9 cellular contexts compared by ENCODE assay signal in the genomic region with DNA sequence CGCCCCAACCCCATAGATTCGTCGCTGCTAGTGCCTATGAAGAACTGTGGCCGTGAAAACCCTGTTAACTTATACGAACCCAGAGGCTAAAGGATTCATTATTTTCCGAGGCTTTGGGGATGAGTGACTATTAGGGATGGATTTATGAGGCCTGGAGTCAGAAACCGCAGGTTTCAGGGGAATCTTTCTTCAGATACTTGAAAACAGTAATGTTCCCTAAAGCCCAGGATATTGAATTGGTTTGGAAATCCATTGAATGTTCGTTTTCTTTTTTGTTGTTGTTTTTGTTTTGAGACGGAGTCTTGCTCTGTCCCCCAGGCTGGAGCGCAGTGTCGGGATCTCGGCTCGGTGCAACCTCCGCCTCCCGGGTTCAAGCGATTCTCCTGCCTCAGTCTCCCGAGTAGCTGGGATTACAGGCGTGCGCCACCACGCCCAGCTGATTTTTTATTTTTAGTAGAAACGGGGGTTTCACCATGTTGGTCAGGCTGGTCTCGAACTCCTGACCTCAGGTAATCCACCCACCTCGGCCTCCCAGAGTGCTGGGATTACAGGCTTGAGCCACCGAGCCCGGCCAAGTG. TPM values are rescaled to one million over a fixed set of nuclear protein-coding genes. Genes with fewer than 3 reads are reported as not detected.
A peak's percentile ranks its signal among the peaks of the same experiment; 100 is the strongest.
DNase-seq lines count a peak whose midpoint lies in the region; ATAC-seq and TF ChIP-seq lines count a peak whose summit lies in the region.
"Not testable (repeated sequence)": the region's sequence is repeated elsewhere in the genome, so short reads cannot be mapped to it uniquely, and the experiment has no call there.
"Had no signal": no experiment of that assay in that cellular context is flagged by ENCODE, and none has a peak within 500 bp of the region (broad histone marks: within the 10 kb centered on the region; RNA-seq: fewer than 3 reads in every experiment).

No MANE protein-coding gene starts in this region.

- peak overlapping the region; percentile 84 for H3K4me2 ChIP-seq in OCI-LY3 (ENCODE audit: low read length)

- H3K36me3 Mint-ChIP-seq in activated T-cell treated with anti-CD3 and anti-CD28 coated beads, Interleukin-2, amount 50 U/mL, for 24 hours (ENCODE audit: low read depth): peaks cover 60% of the 10 kb centered on the region
- H3K36me3 Mint-ChIP-seq in central memory CD8-positive, alpha-beta T cell (ENCODE audit: insufficient read depth): peaks cover 53% of the 10 kb centered on the region
- H3K36me3 Mint-ChIP-seq in glutamatergic neuron (ENCODE audit: unreplicated experiment): not testable (repeated sequence)
- peaks cover 17% of the 10 kb centered on the region for H3K36me3 Mint-ChIP-seq in mesothelial cell of epicardium

- H3K79me2 ChIP-seq in OCI-LY3 (ENCODE audit: low read length): peaks cover 54% of the 10 kb centered on the region

- peaks cover 31% of the 10 kb centered on the region for H3K4me1 Mint-ChIP-seq in activated T-cell treated with anti-CD3 and anti-CD28 coated beads, Interleukin-2, amount 50 U/mL, for 24 hours (ENCODE audit: low read depth)
- H3K4me1 Mint-ChIP-seq in central memory CD8-positive, alpha-beta T cell: peaks cover 29% of the 10 kb centered on the region
- H3K4me1 Mint-ChIP-seq in glutamatergic neuron (ENCODE audit: low read depth, unreplicated experiment); mesothelial cell of epicardium: not testable (repeated sequence)

- DNase-seq in activated T-cell treated with anti-CD3 and anti-CD28 coated beads, Interleukin-2, amount 50 U/mL, for 24 hours: peak; percentile 46
- DNase-seq in central memory CD8-positive, alpha-beta T cell (ENCODE audit: low spot score in 2 of 2); glutamatergic neuron; mesothelial cell of epicardium (ENCODE audit: low spot score in 2 of 2, unreplicated experiment in 2 of 2); sigmoid colon: not testable (repeated sequence)

- TF ChIP-seq CTCF in OCI-LY3 (IDR thresholded peaks at IDR 0.05; ENCODE audit: low read depth, low read length); glutamatergic neuron (IDR thresholded peaks at IDR 0.05; ENCODE audit: partially characterized antibody, unreplicated experiment); mesothelial cell of epicardium (IDR thresholded peaks at IDR 0.05; ENCODE audit: unreplicated experiment); sigmoid colon (IDR thresholded peaks at IDR 0.05): not testable (repeated sequence)

- H3K4me3 ChIP-seq in GM08714 (ENCODE audit: low read length) (peak overlapping the region; percentile 96), OCI-LY3 (ENCODE audit: low read length) (peak overlapping the region; percentile 79), sigmoid colon (peak overlapping the region; percentile 54 to 71 (median 60)), urinary bladder (ENCODE audit: low read depth, low read length) (peak overlapping the region; percentile 58)

- not testable (repeated sequence) for TF ChIP-seq EP300 in sigmoid colon (IDR thresholded peaks at IDR 0.05)

- not testable (repeated sequence) for H3K9me3 Mint-ChIP-seq in activated T-cell treated with anti-CD3 and anti-CD28 coated beads, Interleukin-2, amount 50 U/mL, for 24 hours; central memory CD8-positive, alpha-beta T cell; glutamatergic neuron (ENCODE audit: unreplicated experiment); mesothelial cell of epicardium

- peak overlapping the region; percentile 83 for H3K9ac ChIP-seq in OCI-LY3 (ENCODE audit: low read length)

- intact Hi-C loops in sigmoid colon (cut with DNase I): loop anchor here (2.0 kb wide), 1 partner anchor 134 kb away; a partner anchor contains a TSS

- H3K27me3 Mint-ChIP-seq in activated T-cell treated with anti-CD3 and anti-CD28 coated beads, Interleukin-2, amount 50 U/mL, for 24 hours; central memory CD8-positive, alpha-beta T cell; glutamatergic neuron (ENCODE audit: unreplicated experiment); mesothelial cell of epicardium (ENCODE audit: low read depth): not testable (repeated sequence)

- WGBS in sigmoid colon, 2 donors: 3 to 13% methylated on average over 25 of the region's 25 CpGs
- WGBS in urinary bladder: 9% methylated on average over 25 of the region's 25 CpGs

- not testable (repeated sequence) for H2AFZ ChIP-seq in OCI-LY3 (ENCODE audit: low read depth, low read length)

- not testable (repeated sequence) for H4K20me1 ChIP-seq in OCI-LY3 (ENCODE audit: insufficient read depth, low read length)

- H3K27me3 ChIP-seq in OCI-LY3 (ENCODE audit: low read depth, low read length); sigmoid colon: not testable (repeated sequence)

- H3K27ac ChIP-seq in OCI-LY3 (ENCODE audit: low read length): peak overlapping the region; percentile 82
- H3K27ac ChIP-seq in sigmoid colon: peak overlapping the region; percentile 87 to 92 (median 92)
- peak overlapping the region; percentile 86 for H3K27ac ChIP-seq in urinary bladder (ENCODE audit: low read depth)

- ATAC-seq in central memory CD8-positive, alpha-beta T cell (replicated peaks; ENCODE audit: extremely low read depth, poor library complexity, severe bottlenecking): not testable (repeated sequence)

- peak overlapping the region; percentile 100 for H3K27ac Mint-ChIP-seq in activated T-cell treated with anti-CD3 and anti-CD28 coated beads, Interleukin-2, amount 50 U/mL, for 24 hours
- H3K27ac Mint-ChIP-seq in central memory CD8-positive, alpha-beta T cell (ENCODE audit: low read depth): peak overlapping the region; percentile 96
- H3K27ac Mint-ChIP-seq in glutamatergic neuron (ENCODE audit: unreplicated experiment) (peak overlapping the region; percentile 100), mesothelial cell of epicardium (peak overlapping the region; percentile 100)

- not testable (repeated sequence) for H3K9me3 ChIP-seq in OCI-LY3 (ENCODE audit: insufficient read depth, low read length); sigmoid colon

- peaks cover 30% of the 10 kb centered on the region for H3K36me3 ChIP-seq in OCI-LY3 (replicated peaks; ENCODE audit: low read depth, low read length)
- H3K36me3 ChIP-seq in sigmoid colon: peaks cover 19 to 38% (median 24%) of the 10 kb centered on the region in 4 donors
- H3K36me3 ChIP-seq in urinary bladder (ENCODE audit: insufficient read depth): not testable (repeated sequence)

- not testable (repeated sequence) for TF ChIP-seq POLR2A in sigmoid colon (IDR thresholded peaks at IDR 0.05)

- H3K4me1 ChIP-seq in OCI-LY3 (ENCODE audit: low read length); urinary bladder (ENCODE audit: insufficient read depth): not testable (repeated sequence)
- H3K4me1 ChIP-seq in sigmoid colon: peaks cover 0 to 40% (median 22%) of the 10 kb centered on the region in 4 donors

- peak overlapping the region; percentile 98 for H3K4me3 Mint-ChIP-seq in activated T-cell treated with anti-CD3 and anti-CD28 coated beads, Interleukin-2, amount 50 U/mL, for 24 hours
- H3K4me3 Mint-ChIP-seq in central memory CD8-positive, alpha-beta T cell: peak overlapping the region; percentile 91
- H3K4me3 Mint-ChIP-seq in glutamatergic neuron (ENCODE audit: unreplicated experiment) (peak overlapping the region; percentile 100), mesothelial cell of epicardium (peak overlapping the region; percentile 99)

RNA-seq across cellular contexts. Expression of a gene that starts 0.9 kb away (rescaled TPM):
- total RNA-seq in glutamatergic neuron (ENCODE audit: unreplicated experiment) (80.2 TPM), mesothelial cell of epicardium (89.2 to 90.6 TPM (median 90.1 TPM) in 3 replicates), sigmoid colon (10 to 100 TPM; 67.6 to 79.0 (median 75.7) TPM), urinary bladder (96.9 TPM)
- polyA plus RNA-seq in sigmoid colon (10 to 100 TPM; 30.6 to 58.9 (median 38.1) TPM), urinary bladder (48.8 TPM)

RNA-seq across cellular contexts. Expression of a gene that starts 35.5 kb away (rescaled TPM):
- total RNA-seq in glutamatergic neuron (ENCODE audit: unreplicated experiment): not detected
- not detected in 3 replicates for total RNA-seq in mesothelial cell of epicardium
- not detected for total RNA-seq in sigmoid colon
- under 1 TPM in 1 of 3 donors, not detected in 2; 0.23 TPM for polyA plus RNA-seq in sigmoid colon
- total RNA-seq in urinary bladder: not detected
- not detected for polyA plus RNA-seq in urinary bladder
- total RNA-seq: dermis blood vessel endothelial cell had no signal

RNA-seq across cellular contexts. Expression of a gene that starts 49.0 kb away (rescaled TPM):
- 36.8 TPM for total RNA-seq in glutamatergic neuron (ENCODE audit: unreplicated experiment)
- total RNA-seq in mesothelial cell of epicardium: 61.0 to 64.4 TPM (median 61.6 TPM) in 3 replicates
- total RNA-seq in sigmoid colon: 10 to 100 TPM; 22.8 to 24.9 (median 24.1) TPM
- polyA plus RNA-seq in sigmoid colon: 10 to 100 TPM; 11.8 to 37.5 (median 12.6) TPM
- 15.8 TPM for total RNA-seq in urinary bladder
- polyA plus RNA-seq in urinary bladder: 43.8 TPM
